ENCODE assay signal across 21 cellular contexts in the genomic region with DNA sequence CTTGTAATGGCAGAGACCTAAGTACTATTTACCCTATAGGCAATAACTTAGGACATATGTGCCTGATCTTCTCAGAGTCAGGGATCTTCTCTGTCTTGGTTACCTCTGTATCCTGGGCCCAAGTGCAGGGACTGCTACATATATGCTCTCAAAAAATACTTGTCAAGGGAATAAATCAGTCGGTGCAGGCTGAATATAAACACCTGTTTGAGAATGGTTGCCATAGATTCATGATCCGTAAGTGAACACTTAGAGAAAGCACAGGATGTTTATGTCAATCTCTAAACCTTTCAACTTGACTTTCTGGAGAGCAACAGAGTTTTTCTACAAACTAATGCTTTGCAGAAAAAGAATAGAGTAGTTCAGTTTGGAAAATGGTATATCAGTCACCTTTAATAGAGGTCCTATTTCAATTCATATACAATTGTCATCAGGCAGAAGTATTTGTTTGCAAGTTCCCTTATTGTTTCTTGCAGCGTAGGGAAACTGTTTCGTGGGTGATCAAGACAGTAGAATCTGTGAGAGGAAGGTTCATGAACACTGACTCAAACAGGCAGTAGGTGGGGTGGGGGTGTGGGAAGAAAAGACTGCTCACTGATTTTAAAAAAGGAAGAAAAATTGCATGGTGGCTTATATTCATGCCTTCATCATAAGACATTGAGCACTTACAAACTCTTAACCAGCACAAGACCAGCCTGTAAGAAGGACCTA. TPM values are rescaled to one million over a fixed set of nuclear protein-coding genes. Genes with fewer than 3 reads are reported as not detected.
DNase-seq lines count a peak whose midpoint lies in the region; ATAC-seq, FAIRE-seq and TF ChIP-seq lines count a peak whose summit lies in the region.
"Had no signal": no experiment of that assay in that cellular context is flagged by ENCODE, and none has a peak within 500 bp of the region (broad histone marks: within the 10 kb centered on the region; RNA-seq: fewer than 3 reads in every experiment).

No MANE protein-coding gene starts in this region.

- in situ Hi-C loops in HepG2 (cut with HindIII; ENCODE audit: extremely low pct_ligation_motif_present, low pct_unique_long_range_greater_than_20kb): no loop called here

- TF ChIP-seq EP300 in HepG2 (IDR thresholded peaks at IDR 0.05; ENCODE audit: low read depth in 2 of 2, low read length in 2 of 2) (no peak), HepG2 (CRISPR knock-in tag; IDR thresholded peaks at IDR 0.05; ENCODE audit: borderline replicate concordance) (no peak)

- TF ChIP-seq POLR2A in HepG2 (IDR thresholded peaks at IDR 0.05; ENCODE audit: insufficient read depth in 1 of 2, low read depth in 2 of 2, low read length in 2 of 2) (no peak), right lobe of liver (IDR thresholded peaks at IDR 0.05) (no peak)

- no peak overlapping the region for H2AFZ ChIP-seq in HepG2 (ENCODE audit: low read length)
- H2AFZ ChIP-seq: neural progenitor cell had no signal

- peaks cover 6% of the 10 kb centered on the region for H3K27me3 Mint-ChIP-seq in activated T-helper 1 cell treated with anti-CD3 and anti-CD28 coated beads, Interleukin-12 subunit alpha, Interleukin-12 subunit beta, Interleukin-2, Interleukin-4 antibody, amounts not matched to agents 30 ng/mL and 10 ng/mL and 1 ng/mL, durations not matched to agents 14 hours and 24 hours and 36 hours (ENCODE audit: insufficient read depth)
- H3K27me3 Mint-ChIP-seq: stimulated activated naive CD8-positive, alpha-beta T cell treated with anti-CD3 and anti-CD28 coated beads, Interleukin-15, Interleukin-2, amounts not matched to agents 100 ng/mL and 50 ng/mL, for 24 hours had no signal

- no peak for TF ChIP-seq RAD21 in HepG2 (CRISPR knock-in tag; IDR thresholded peaks at IDR 0.05)

- H3K4me3 Mint-ChIP-seq in activated T-helper 1 cell treated with anti-CD3 and anti-CD28 coated beads, Interleukin-12 subunit alpha, Interleukin-12 subunit beta, Interleukin-2, Interleukin-4 antibody, amounts not matched to agents 30 ng/mL and 10 ng/mL and 1 ng/mL, durations not matched to agents 14 hours and 24 hours and 36 hours: peak overlapping the region; percentile 24
- H3K4me3 Mint-ChIP-seq: neural progenitor cell; stimulated activated naive CD8-positive, alpha-beta T cell treated with anti-CD3 and anti-CD28 coated beads, Interleukin-15, Interleukin-2, amounts not matched to agents 100 ng/mL and 50 ng/mL, for 24 hours had no signal

- H3K79me2 ChIP-seq in HepG2 (ENCODE audit: insufficient read depth, low read length): peaks cover 2% of the 10 kb centered on the region

- 0 out of 2 replicates have a peak overlapping the region, but pooled peaks have one; percentile 2 for H3K4me2 ChIP-seq in HepG2 (ENCODE audit: low read depth, low read length)
- H3K4me2 ChIP-seq: neural progenitor cell, SK-N-SH had no signal

- no peaks in the 10 kb centered on the region for H3K36me3 ChIP-seq in HepG2 (replicated peaks in 1 of 2; ENCODE audit: control insufficient read depth in 1 of 2, insufficient read depth in 2 of 2, low read length in 2 of 2)
- H3K36me3 ChIP-seq in right lobe of liver: no peaks in the 10 kb centered on the region
- H3K36me3 ChIP-seq in thymus (ENCODE audit: control insufficient read depth, insufficient read depth): no peaks in the 10 kb centered on the region
- H3K36me3 ChIP-seq: BE2C, neural progenitor cell, sigmoid colon, vagina, WERI-Rb-1 had no signal

- no peak for DNase-seq in HepG2 (ENCODE audit: low spot score)
- no peak for DNase-seq in right lobe of liver
- DNase-seq in NCI-H128 (lab: John Stamatoyannopoulos, UW; ENCODE audit: unreplicated experiment): peak; percentile 51
- no peak for DNase-seq in activated T-helper 1 cell treated with anti-CD3 and anti-CD28 coated beads, Interleukin-12 subunit alpha, Interleukin-12 subunit beta, Interleukin-2, Interleukin-4 antibody, amounts not matched to agents 30 ng/mL and 10 ng/mL and 1 ng/mL, durations not matched to agents 14 hours and 24 hours and 36 hours (ENCODE audit: low spot score)
- DNase-seq in COLO668 (lab: John Stamatoyannopoulos, UW; ENCODE audit: unreplicated experiment): no peak
- no peak for DNase-seq in Right ventricle myocardium inferior (ENCODE audit: missing footprints)
- DNase-seq: BE2C, mesenchymal stem cell, NCI-H2227 treated with DMSO at 0.1 percent for 48 hours, sigmoid colon, SK-N-SH, WERI-Rb-1 had no signal

- peaks cover 30% of the 10 kb centered on the region for H3K4me1 Mint-ChIP-seq in activated T-helper 1 cell treated with anti-CD3 and anti-CD28 coated beads, Interleukin-12 subunit alpha, Interleukin-12 subunit beta, Interleukin-2, Interleukin-4 antibody, amounts not matched to agents 30 ng/mL and 10 ng/mL and 1 ng/mL, durations not matched to agents 14 hours and 24 hours and 36 hours (ENCODE audit: low read depth)

- no peak for FAIRE-seq in HepG2 (lab: Jason Lieb, UNC)
- FAIRE-seq: astrocyte, H1, HTR-8/SVneo had no signal

- CTCF ChIA-PET in HepG2 (lab: Yijun Ruan, JAX; ENCODE audit: low intra/inter-chr PET ratio, low total read pairs): no interaction called here

- H3K27ac Mint-ChIP-seq in activated T-helper 1 cell treated with anti-CD3 and anti-CD28 coated beads, Interleukin-12 subunit alpha, Interleukin-12 subunit beta, Interleukin-2, Interleukin-4 antibody, amounts not matched to agents 30 ng/mL and 10 ng/mL and 1 ng/mL, durations not matched to agents 14 hours and 24 hours and 36 hours: no peak overlapping the region
- H3K27ac Mint-ChIP-seq: neural progenitor cell; stimulated activated naive CD8-positive, alpha-beta T cell treated with anti-CD3 and anti-CD28 coated beads, Interleukin-15, Interleukin-2, amounts not matched to agents 100 ng/mL and 50 ng/mL, for 24 hours had no signal

- no peak for ATAC-seq in HepG2
- no peak for ATAC-seq in right lobe of liver
- ATAC-seq in Right ventricle myocardium inferior: no peak
- ATAC-seq: esophagus mucosa had no signal

- no peak overlapping the region for H3K4me3 ChIP-seq in HepG2 (replicated peaks in 1 of 3; ENCODE audit: insufficient read depth in 1 of 3, low read depth in 2 of 3, low read length in 3 of 3)
- H3K4me3 ChIP-seq in right lobe of liver: no peak overlapping the region
- H3K4me3 ChIP-seq in thymus (ENCODE audit: low read length): no peak overlapping the region
- H3K4me3 ChIP-seq: coronary artery, neural progenitor cell, sigmoid colon, vagina had no signal

- POLR2A ChIA-PET in HepG2 (lab: Yijun Ruan, JAX): no interaction called here

- H3K27me3 ChIP-seq in HepG2 (ENCODE audit: control insufficient read depth in 1 of 2, insufficient read depth in 2 of 2, low read length in 2 of 2): no peaks in the 10 kb centered on the region; a peak in 1 of 5 replicates
- H3K27me3 ChIP-seq in right lobe of liver: no peaks in the 10 kb centered on the region
- no peaks in the 10 kb centered on the region for H3K27me3 ChIP-seq in thymus (ENCODE audit: control insufficient read depth, insufficient read depth)
- H3K27me3 ChIP-seq: BE2C, neural progenitor cell, sigmoid colon, vagina had no signal

- H3K9ac ChIP-seq in HepG2 (ENCODE audit: insufficient read depth, low read depth, low read length): no peak overlapping the region
- H3K9ac ChIP-seq: neural progenitor cell, SK-N-SH had no signal

- H3K4me1 ChIP-seq in HepG2 (ENCODE audit: insufficient read depth, low read length) (peaks cover 73% of the 10 kb centered on the region), right lobe of liver (no peaks in the 10 kb centered on the region), thymus (ENCODE audit: control insufficient read depth, insufficient read depth, low read length) (peaks cover 5% of the 10 kb centered on the region)
- H3K4me1 ChIP-seq: BE2C had no signal

- H4K20me1 ChIP-seq in HepG2 (ENCODE audit: insufficient read depth, low read length): no peaks in the 10 kb centered on the region

- no peak for TF ChIP-seq CTCF in HepG2 (CRISPR knock-in tag; IDR thresholded peaks at IDR 0.05)
- TF ChIP-seq CTCF in right lobe of liver (IDR thresholded peaks at IDR 0.05): no peak

- 72% methylated on average over 4 of the region's 4 CpGs for WGBS in HepG2 (ENCODE audit: low lambda C conversion rate)
- WGBS in right lobe of liver (ENCODE audit: insufficient coverage, low coverage, low lambda C conversion rate, missing lambda C conversion rate): 65% methylated on average over 4 of the region's 4 CpGs
- WGBS in thymus: 77% methylated on average over 4 of the region's 4 CpGs

- H3K9me3 ChIP-seq in HepG2 (ENCODE audit: low read length) (no peaks in the 10 kb centered on the region), right lobe of liver (no peaks in the 10 kb centered on the region), thymus (ENCODE audit: control insufficient read depth) (no peaks in the 10 kb centered on the region)
- H3K9me3 ChIP-seq: BE2C, sigmoid colon, SK-N-SH, vagina had no signal

- intact Hi-C loops in HepG2 (cut with micrococcal nuclease; ENCODE audit: unreplicated experiment) (no loop called here), right lobe of liver (cut with DNase I) (no loop called here), Right ventricle myocardium inferior (cut with DNase I) (no loop called here)
- intact Hi-C loops in activated T-helper 1 cell treated with anti-CD3 and anti-CD28 coated beads, Interleukin-12 subunit alpha, Interleukin-12 subunit beta, Interleukin-2, Interleukin-4 antibody, amounts not matched to agents 30 ng/mL and 10 ng/mL and 1 ng/mL, durations not matched to agents 14 hours and 24 hours and 36 hours (cut with micrococcal nuclease): loop anchor here (10.0 kb wide), 2 partner anchors 1007 to 1573 kb away; a partner anchor contains a TSS

- no TSS peak for BruUV-seq in HepG2 (replicated peaks; lab: Mats Ljungman, UMichigan)

- H3K27ac ChIP-seq in HepG2 (ENCODE audit: extremely low read length, insufficient read depth, low read length) (peak overlapping the region; percentile 28), right lobe of liver (no peak overlapping the region), thymus (ENCODE audit: low read depth) (peak overlapping the region; percentile 85)
- H3K27ac ChIP-seq: coronary artery, neural progenitor cell, sigmoid colon, vagina, WERI-Rb-1 had no signal

- no peaks in the 10 kb centered on the region for H3K36me3 Mint-ChIP-seq in activated T-helper 1 cell treated with anti-CD3 and anti-CD28 coated beads, Interleukin-12 subunit alpha, Interleukin-12 subunit beta, Interleukin-2, Interleukin-4 antibody, amounts not matched to agents 30 ng/mL and 10 ng/mL and 1 ng/mL, durations not matched to agents 14 hours and 24 hours and 36 hours (ENCODE audit: low read depth)
- H3K36me3 Mint-ChIP-seq: neural progenitor cell had no signal

- no peaks in the 10 kb centered on the region for H3K9me3 Mint-ChIP-seq in activated T-helper 1 cell treated with anti-CD3 and anti-CD28 coated beads, Interleukin-12 subunit alpha, Interleukin-12 subunit beta, Interleukin-2, Interleukin-4 antibody, amounts not matched to agents 30 ng/mL and 10 ng/mL and 1 ng/mL, durations not matched to agents 14 hours and 24 hours and 36 hours
- H3K9me3 Mint-ChIP-seq: neural progenitor cell; stimulated activated naive CD8-positive, alpha-beta T cell treated with anti-CD3 and anti-CD28 coated beads, Interleukin-15, Interleukin-2, amounts not matched to agents 100 ng/mL and 50 ng/mL, for 24 hours had no signal

RNA-seq across cellular contexts. Expression of a gene that starts 6.0 kb away (rescaled TPM):
- total RNA-seq in HepG2 (2016; rRNA removed; fragmentation: Illumina TruSeq; extraction: Trizol) (197 and 317 TPM in 2 replicates), right lobe of liver (10 to 100 TPM; 22.0 to 36.2 (median 28.6) TPM), Right ventricle myocardium inferior (87.1 TPM)
- 43.5 and 43.9 TPM in 2 replicates for total RNA-seq in HepG2 (2016; cell fraction: cytosol; rRNA removed; fragmentation: Illumina TruSeq; extraction: Trizol; ENCODE audit: low read depth)
- total RNA-seq in HepG2 (2016; cell fraction: insoluble cytoplasmic fraction; rRNA removed; fragmentation: Illumina TruSeq; extraction: Trizol): 195 and 339 TPM in 2 replicates
- 74.6 and 87.2 TPM in 2 replicates for total RNA-seq in HepG2 (2016; cell fraction: membrane; rRNA removed; fragmentation: Illumina TruSeq; extraction: Trizol)
- 66.6 and 69.2 TPM in 2 replicates for total RNA-seq in HepG2 (2016; cell fraction: nucleus; rRNA removed; fragmentation: Illumina TruSeq; extraction: Trizol)
- polyA plus RNA-seq in HepG2 (2011; rRNA removed) (179 and 188 TPM in 2 replicates), thymus (91.2 TPM)
- polyA plus RNA-seq in HepG2 (2011; cell fraction: cytosol; rRNA removed): 71.4 and 85.0 TPM in 2 replicates
- 21.6 and 30.5 TPM in 2 replicates for polyA plus RNA-seq in HepG2 (2011; cell fraction: nucleus; rRNA removed)
- 160 and 165 TPM in 2 replicates for polyA plus RNA-seq in HepG2 (2012)
- polyA plus RNA-seq in HepG2 (2016; cell fraction: cytosol; fragmentation: Illumina TruSeq; extraction: Trizol; ENCODE audit: low read depth): 41.1 and 43.9 TPM in 2 replicates
- polyA plus RNA-seq in HepG2 (2016; cell fraction: insoluble cytoplasmic fraction; fragmentation: Illumina TruSeq; extraction: Trizol; ENCODE audit: low read depth): 331 and 351 TPM in 2 replicates
- polyA plus RNA-seq in HepG2 (2016; cell fraction: membrane; fragmentation: Illumina TruSeq; extraction: Trizol; ENCODE audit: low read depth): 56.6 and 65.4 TPM in 2 replicates
- polyA plus RNA-seq in HepG2 (2016; cell fraction: nucleus; fragmentation: Illumina TruSeq; extraction: Trizol; ENCODE audit: insufficient read depth, low read depth): 115 and 117 TPM in 2 replicates
- polyA minus RNA-seq in HepG2 (2011; rRNA and poly(A)+ RNA removed; ENCODE audit: low replicate concordance): 45.7 and 70.5 TPM in 2 replicates
- 70.3 and 70.8 TPM in 2 replicates for polyA minus RNA-seq in HepG2 (2011; cell fraction: cytosol; rRNA and poly(A)+ RNA removed)
- polyA minus RNA-seq in HepG2 (2011; cell fraction: nucleus; rRNA and poly(A)+ RNA removed): 23.6 and 30.6 TPM in 2 replicates
- 231 and 239 TPM in 2 replicates for total RNA-seq in activated T-helper 1 cell treated with anti-CD3 and anti-CD28 coated beads, Interleukin-12 subunit alpha, Interleukin-12 subunit beta, Interleukin-2, Interleukin-4 antibody, amounts not matched to agents 30 ng/mL and 10 ng/mL and 1 ng/mL, durations not matched to agents 14 hours and 24 hours and 36 hours

RNA-seq across cellular contexts. Expression of a gene that starts 19.6 kb away (rescaled TPM):
- total RNA-seq in HepG2 (2016; rRNA removed; fragmentation: Illumina TruSeq; extraction: Trizol) (148 and 224 TPM in 2 replicates), right lobe of liver (10 to 100 TPM; 25.8 to 44.5 (median 32.1) TPM), Right ventricle myocardium inferior (41.5 TPM)
- 63.1 and 69.4 TPM in 2 replicates for total RNA-seq in HepG2 (2016; cell fraction: cytosol; rRNA removed; fragmentation: Illumina TruSeq; extraction: Trizol; ENCODE audit: low read depth)
- 148 and 233 TPM in 2 replicates for total RNA-seq in HepG2 (2016; cell fraction: insoluble cytoplasmic fraction; rRNA removed; fragmentation: Illumina TruSeq; extraction: Trizol)
- total RNA-seq in HepG2 (2016; cell fraction: membrane; rRNA removed; fragmentation: Illumina TruSeq; extraction: Trizol): 119 and 120 TPM in 2 replicates
- 72.3 and 83.9 TPM in 2 replicates for total RNA-seq in HepG2 (2016; cell fraction: nucleus; rRNA removed; fragmentation: Illumina TruSeq; extraction: Trizol)
- polyA plus RNA-seq in HepG2 (2011; rRNA removed) (75.4 and 93.3 TPM in 2 replicates), thymus (38.2 TPM)
- 44.4 and 77.9 TPM in 2 replicates for polyA plus RNA-seq in HepG2 (2011; cell fraction: cytosol; rRNA removed)
- polyA plus RNA-seq in HepG2 (2011; cell fraction: nucleus; rRNA removed): 21.4 and 32.1 TPM in 2 replicates
- 77.4 and 156 TPM in 2 replicates for polyA plus RNA-seq in HepG2 (2012)
- 62.5 and 71.1 TPM in 2 replicates for polyA plus RNA-seq in HepG2 (2016; cell fraction: cytosol; fragmentation: Illumina TruSeq; extraction: Trizol; ENCODE audit: low read depth)
- 198 and 212 TPM in 2 replicates for polyA plus RNA-seq in HepG2 (2016; cell fraction: insoluble cytoplasmic fraction; fragmentation: Illumina TruSeq; extraction: Trizol; ENCODE audit: low read depth)
- 87.3 and 92.4 TPM in 2 replicates for polyA plus RNA-seq in HepG2 (2016; cell fraction: membrane; fragmentation: Illumina TruSeq; extraction: Trizol; ENCODE audit: low read depth)
- polyA plus RNA-seq in HepG2 (2016; cell fraction: nucleus; fragmentation: Illumina TruSeq; extraction: Trizol; ENCODE audit: insufficient read depth, low read depth): 78.8 and 79.9 TPM in 2 replicates
- polyA minus RNA-seq in HepG2 (2011; rRNA and poly(A)+ RNA removed; ENCODE audit: low replicate concordance): 23.0 and 26.1 TPM in 2 replicates
- polyA minus RNA-seq in HepG2 (2011; cell fraction: cytosol; rRNA and poly(A)+ RNA removed): 48.1 and 52.1 TPM in 2 replicates
- polyA minus RNA-seq in HepG2 (2011; cell fraction: nucleus; rRNA and poly(A)+ RNA removed): 61.4 and 110 TPM in 2 replicates
- 83.2 and 87.0 TPM in 2 replicates for total RNA-seq in activated T-helper 1 cell treated with anti-CD3 and anti-CD28 coated beads, Interleukin-12 subunit alpha, Interleukin-12 subunit beta, Interleukin-2, Interleukin-4 antibody, amounts not matched to agents 30 ng/mL and 10 ng/mL and 1 ng/mL, durations not matched to agents 14 hours and 24 hours and 36 hours

Comparison
In these comparisons a context has a peak if more than half of its experiments do, and no peak if none do; other contexts are left out.
1. H3K27ac ChIP-seq: peak in HepG2 (single experiment) and thymus (single experiment); none in right lobe of liver (0 of 3).